Comparison of ENCODE assay signal across 8 cellular contexts in genomic region chr17:17752822-17753448, GRCh38.
DNase-seq lines count a peak whose midpoint lies in the region; ATAC-seq, FAIRE-seq and TF ChIP-seq lines count a peak whose summit lies in the region.

No MANE protein-coding gene starts in this region.

- H3K27ac Mint-ChIP-seq in activated CD4-positive, alpha-beta T cell treated with anti-CD3 and anti-CD28 coated beads, Interleukin-2, amount 10 ng/mL, durations not matched to agents 24 days and 14 days, result peak overlapping the region; percentile 89

- TF ChIP-seq CTCF in astrocyte of the cerebellum (IDR thresholded peaks at IDR 0.05; ENCODE audit: low read depth, low read length, missing control alignments) (no peak), HepG2 (CRISPR knock-in tag; IDR thresholded peaks at IDR 0.05) (no peak)

- H3K4me1 ChIP-seq in HepG2 (ENCODE audit: insufficient read depth, low read length) (peaks cover 27% of the 10 kb centered on the region), thymus (ENCODE audit: control insufficient read depth, insufficient read depth, low read length) (peaks cover 67% of the 10 kb centered on the region)

- peaks cover 25% of the 10 kb centered on the region; the same call in 1 of the 2 replicates for H4K20me1 ChIP-seq in HepG2 (ENCODE audit: insufficient read depth, low read length)

- H3K36me3 ChIP-seq in HepG2 (replicated peaks in 1 of 2; ENCODE audit: control insufficient read depth in 1 of 2, insufficient read depth in 2 of 2, low read length in 2 of 2), result peaks cover 2 to 4% of the 10 kb centered on the region in 2 experiments; a peak in 2 of 5 replicates
- peaks cover 6% of the 10 kb centered on the region for H3K36me3 ChIP-seq in thymus (ENCODE audit: control insufficient read depth, insufficient read depth)

- peak overlapping the region; percentile 71 for H3K9ac ChIP-seq in HepG2 (ENCODE audit: insufficient read depth, low read depth, low read length)

- H3K27me3 ChIP-seq in HepG2 (ENCODE audit: control insufficient read depth in 1 of 2, insufficient read depth in 2 of 2, low read length in 2 of 2) (no peaks in the 10 kb centered on the region), thymus (ENCODE audit: control insufficient read depth, insufficient read depth) (no peaks in the 10 kb centered on the region)

- ATAC-seq in HepG2 (no peak), HG02885 (IDR thresholded peaks at IDR 0.05; ENCODE audit: poor library complexity, unreplicated experiment) (no peak)

- peak overlapping the region; percentile 54 for H3K27ac ChIP-seq in HepG2 (ENCODE audit: extremely low read length, insufficient read depth, low read length)
- H3K27ac ChIP-seq in thymus (ENCODE audit: low read depth), result peak overlapping the region; percentile 89

- no peak for DNase-seq in activated CD4-positive, alpha-beta T cell treated with anti-CD3 and anti-CD28 coated beads, Interleukin-2, amount 10 ng/mL, durations not matched to agents 24 days and 14 days
- DNase-seq in activated CD4-positive, alpha-beta T cell treated with anti-CD3 and anti-CD28 coated beads, Interleukin-2, amount 50 U/mL, for 1 hour, result no peak
- no peak for DNase-seq in astrocyte of the cerebellum (ENCODE audit: low read depth)
- DNase-seq in HepG2 (ENCODE audit: low spot score), result no peak
- DNase-seq in NCI-H1930 (lab: John Stamatoyannopoulos, UW), result no peak
- DNase-seq in COR-L47 (lab: John Stamatoyannopoulos, UW), result no peak

- POLR2A ChIA-PET in HepG2 (lab: Yijun Ruan, JAX), result no interaction called here

- peak overlapping the region; percentile 93 for H3K4me3 Mint-ChIP-seq in activated CD4-positive, alpha-beta T cell treated with anti-CD3 and anti-CD28 coated beads, Interleukin-2, amount 10 ng/mL, durations not matched to agents 24 days and 14 days

- no peaks in the 10 kb centered on the region for H3K27me3 Mint-ChIP-seq in activated CD4-positive, alpha-beta T cell treated with anti-CD3 and anti-CD28 coated beads, Interleukin-2, amount 10 ng/mL, durations not matched to agents 24 days and 14 days

- BruUV-seq in HepG2 (replicated peaks; lab: Mats Ljungman, UMichigan), result TSS peak; percentile 46

- H3K9me3 ChIP-seq in HepG2 (ENCODE audit: low read length) (no peaks in the 10 kb centered on the region), thymus (ENCODE audit: control insufficient read depth) (no peaks in the 10 kb centered on the region)

- peaks cover 17% of the 10 kb centered on the region for H3K79me2 ChIP-seq in HepG2 (ENCODE audit: insufficient read depth, low read length)

- H3K36me3 Mint-ChIP-seq in activated CD4-positive, alpha-beta T cell treated with anti-CD3 and anti-CD28 coated beads, Interleukin-2, amount 10 ng/mL, durations not matched to agents 24 days and 14 days (ENCODE audit: low read depth), result peaks cover 1% of the 10 kb centered on the region

- H3K4me3 ChIP-seq in astrocyte of the cerebellum (ENCODE audit: low read depth, low read length) (peak overlapping the region; percentile 41), HepG2 (replicated peaks in 1 of 3; ENCODE audit: insufficient read depth in 1 of 3, low read depth in 2 of 3, low read length in 3 of 3) (peak overlapping the region; percentile 47 to 74 (median 69); a peak in 5 of 6 replicates), thymus (ENCODE audit: low read length) (peak overlapping the region; percentile 82)

- in situ Hi-C loops in astrocyte of the cerebellum (cut with HindIII; ENCODE audit: low sequenced_read_pairs) (no loop called here), HepG2 (cut with HindIII; ENCODE audit: extremely low pct_ligation_motif_present, low pct_unique_long_range_greater_than_20kb) (no loop called here)

- TF ChIP-seq POLR2A in HepG2 (IDR thresholded peaks at IDR 0.05; ENCODE audit: insufficient read depth in 1 of 2, low read depth in 2 of 2, low read length in 2 of 2), result no peak

- CTCF ChIA-PET in HepG2 (lab: Yijun Ruan, JAX; ENCODE audit: low intra/inter-chr PET ratio, low total read pairs), result interaction anchor here (1.0 kb wide), 1 partner anchor 108 kb away, joined by 4 read pairs; no protein-coding TSS in a partner anchor

- peak overlapping the region; percentile 83 for H3K4me2 ChIP-seq in HepG2 (ENCODE audit: low read depth, low read length)

- TF ChIP-seq RAD21 in HepG2 (CRISPR knock-in tag; IDR thresholded peaks at IDR 0.05), result no peak

- intact Hi-C loops in activated CD4-positive, alpha-beta T cell treated with anti-CD3 and anti-CD28 coated beads, Interleukin-2, amount 10 ng/mL, durations not matched to agents 24 days and 14 days (cut with micrococcal nuclease), result loop anchor here (1.0 to 5.0 kb wide), 7 partner anchors 30 to 286 kb away; partner anchors contain the start of genes ATPAF2, GID4, PEMT and RAI1
- intact Hi-C loops in HepG2 (cut with micrococcal nuclease; ENCODE audit: unreplicated experiment), result no loop called here

- WGBS in HepG2 (ENCODE audit: low lambda C conversion rate), result 71% methylated on average over 8 of the region's 11 CpGs
- 71% methylated on average over 11 of the region's 11 CpGs for WGBS in thymus

- TF ChIP-seq EP300 in HepG2 (IDR thresholded peaks at IDR 0.05; ENCODE audit: low read depth in 2 of 2, low read length in 2 of 2), result no peak
- no peak for TF ChIP-seq EP300 in HepG2 (CRISPR knock-in tag; IDR thresholded peaks at IDR 0.05; ENCODE audit: borderline replicate concordance)

- H2AFZ ChIP-seq in HepG2 (ENCODE audit: low read length), result no peak overlapping the region

- no peaks in the 10 kb centered on the region for H3K9me3 Mint-ChIP-seq in activated CD4-positive, alpha-beta T cell treated with anti-CD3 and anti-CD28 coated beads, Interleukin-2, amount 10 ng/mL, durations not matched to agents 24 days and 14 days

- no peak for FAIRE-seq in HepG2 (lab: Jason Lieb, UNC)

- peaks cover 50% of the 10 kb centered on the region for H3K4me1 Mint-ChIP-seq in activated CD4-positive, alpha-beta T cell treated with anti-CD3 and anti-CD28 coated beads, Interleukin-2, amount 10 ng/mL, durations not matched to agents 24 days and 14 days

TF ChIP-seq in HepG2, 621 proteins besides CTCF, POLR2A, EP300 and RAD21 (continues in another document):
- TF ChIP-seq ZKSCAN1 (IDR thresholded peaks at IDR 0.05; ENCODE audit: low read length), result peak; percentile 60; the same call in 1 of the 2 replicates
- TF ChIP-seq ZNF501 (CRISPR knock-in tag; IDR thresholded peaks at IDR 0.05), result peak; percentile 58; the same call in 1 of the 2 replicates
- no peak for TF ChIP-seq DMTF1 (CRISPR knock-in tag; IDR thresholded peaks at IDR 0.05)
- TF ChIP-seq ARID4A (CRISPR knock-in tag; IDR thresholded peaks at IDR 0.05; ENCODE audit: borderline replicate concordance), result no peak
- 0 out of 2 replicates have a peak, but pooled peaks have one; percentile 31 for TF ChIP-seq BCL3 (CRISPR knock-in tag; IDR thresholded peaks at IDR 0.05)
